ENCODE assay signal across 8 cellular contexts in the genomic region with DNA sequence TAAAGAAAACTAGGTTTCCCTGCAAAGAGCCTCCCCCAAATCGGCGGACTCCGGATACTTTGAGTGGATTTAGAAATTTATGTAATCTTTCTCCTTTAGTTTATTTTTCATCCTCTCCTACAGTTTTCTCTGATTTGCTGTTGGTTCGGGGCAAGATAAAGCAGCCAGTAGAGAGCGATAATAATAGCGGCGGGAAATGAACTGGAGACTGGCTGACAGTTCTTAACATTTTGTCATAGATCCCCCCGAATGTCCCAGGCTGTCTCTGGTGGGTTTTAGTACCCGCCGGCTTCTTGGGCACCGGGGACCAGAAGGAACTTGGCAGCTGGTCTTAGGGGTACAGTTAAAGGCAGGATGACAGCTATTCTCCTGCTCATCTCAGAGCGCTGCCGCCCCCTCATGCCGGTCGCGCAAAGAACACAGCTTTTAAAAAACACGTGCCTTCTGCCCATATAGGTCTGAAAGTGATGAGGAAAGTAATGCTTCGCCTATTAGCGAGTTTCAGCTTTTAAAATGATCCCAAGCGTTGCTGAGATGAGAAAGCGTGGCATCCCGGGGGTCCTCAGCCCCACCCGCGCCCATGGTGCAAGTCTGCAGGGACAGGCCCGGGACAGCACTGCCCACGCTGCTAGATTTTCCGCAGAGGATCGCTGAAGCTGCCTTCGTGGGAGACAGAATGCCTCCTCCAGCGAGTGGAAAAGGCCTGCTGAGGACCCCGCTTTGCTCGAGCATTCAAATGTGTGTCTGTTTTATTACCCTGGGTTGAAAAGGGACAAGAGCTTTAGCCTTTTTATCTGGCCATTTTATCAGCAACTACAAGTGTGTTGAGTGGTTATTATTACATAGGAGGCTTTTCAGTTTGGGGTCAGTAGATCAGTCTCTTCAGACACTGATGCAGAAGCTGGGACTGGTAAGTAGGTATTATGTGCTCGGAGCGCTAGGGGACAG. TPM values are rescaled to one million over a fixed set of nuclear protein-coding genes. Genes with fewer than 3 reads are reported as not detected.
DNase-seq lines count a peak whose midpoint lies in the region; ATAC-seq and TF ChIP-seq lines count a peak whose summit lies in the region.

No MANE protein-coding gene starts in this region.

- TF ChIP-seq CTCF in BE2C (IDR thresholded peaks at IDR 0.05; ENCODE audit: low read depth, low read length) (peak; percentile 38), GM20000 (IDR thresholded peaks at IDR 0.05; ENCODE audit: extremely low read depth, missing control alignments) (no peak)

- H3K9ac ChIP-seq in NT2/D1 (ENCODE audit: insufficient read length, low read depth): peak overlapping the region; percentile 61
- no peak overlapping the region for H3K9ac ChIP-seq in iPS-18a (ENCODE audit: low read length)

- intact Hi-C loops in Right ventricle myocardium inferior (cut with DNase I): loop anchor here (5.0 kb wide), 1 partner anchor 692 kb away; no protein-coding TSS in a partner anchor

- H3K27ac ChIP-seq in iPS-18a (ENCODE audit: low read length): no peak overlapping the region

- no peaks in the 10 kb centered on the region; the same call in 1 of the 2 replicates for H3K36me3 ChIP-seq in BE2C
- H3K36me3 ChIP-seq in NT2/D1 (ENCODE audit: insufficient read depth, insufficient read length, low read length): no peaks in the 10 kb centered on the region
- no peaks in the 10 kb centered on the region for H3K36me3 ChIP-seq in iPS-18a (ENCODE audit: control insufficient read depth, low read depth, low read length)

- DNase-seq in BE2C (no peak), GM20000 (ENCODE audit: low spot score) (peak; percentile 32), NT2/D1 (ENCODE audit: low read depth, low spot score) (no peak), activated gamma-delta T cell treated with Interleukin-2 at 50 U/mL for 16 hours (no peak), Right ventricle myocardium inferior (ENCODE audit: missing footprints) (no peak), KG1 (lab: John Stamatoyannopoulos, UW) (no peak)
- DNase-seq in central memory CD4-positive, alpha-beta T cell: no peak

- H3K4me3 ChIP-seq in BE2C (ENCODE audit: low read depth, low read length) (peak overlapping the region; percentile 81), NT2/D1 (ENCODE audit: insufficient read length, low read depth) (peak overlapping the region; percentile 40), iPS-18a (ENCODE audit: low read length) (peak overlapping the region; percentile 70)

- H3K9me3 ChIP-seq in BE2C: no peaks in the 10 kb centered on the region
- H3K9me3 ChIP-seq in NT2/D1 (ENCODE audit: insufficient read depth, low read length): peaks cover 5% of the 10 kb centered on the region; the same call in 1 of the 2 replicates
- no peaks in the 10 kb centered on the region for H3K9me3 ChIP-seq in iPS-18a (ENCODE audit: control insufficient read depth, low read depth, low read length)

- H3K4me1 ChIP-seq in BE2C (no peaks in the 10 kb centered on the region), NT2/D1 (ENCODE audit: insufficient read depth, insufficient read length) (peaks cover 9% of the 10 kb centered on the region), iPS-18a (ENCODE audit: control insufficient read depth, low read depth, low read length) (peaks cover 29% of the 10 kb centered on the region)

- no peak for ATAC-seq in Right ventricle myocardium inferior

- H3K27me3 ChIP-seq in BE2C (peaks cover 6% of the 10 kb centered on the region), NT2/D1 (ENCODE audit: insufficient read depth, insufficient read length) (peaks cover 93% of the 10 kb centered on the region), iPS-18a (ENCODE audit: control insufficient read depth, insufficient read depth, low read length) (peaks cover 93% of the 10 kb centered on the region)

RNA-seq across cellular contexts. Expression of gene ONECUT2, which starts 3.8 kb away (rescaled TPM):
- polyA plus RNA-seq in BE2C (2012; ENCODE audit: insufficient read depth, insufficient read length, low read depth): 7.8 TPM
- 0.03 TPM for total RNA-seq in Right ventricle myocardium inferior
